Comparison of ENCODE assay signal across 1 cellular context in genomic region chr10:118594392-118595063, GRCh38.
TF ChIP-seq lines count a peak whose summit lies in the region.

No MANE protein-coding gene starts in this region.

TF ChIP-seq in HepG2, 621 proteins besides CTCF, POLR2A, EP300 and RAD21 (continued from another document):
- TF ChIP-seq, protein P1, sequence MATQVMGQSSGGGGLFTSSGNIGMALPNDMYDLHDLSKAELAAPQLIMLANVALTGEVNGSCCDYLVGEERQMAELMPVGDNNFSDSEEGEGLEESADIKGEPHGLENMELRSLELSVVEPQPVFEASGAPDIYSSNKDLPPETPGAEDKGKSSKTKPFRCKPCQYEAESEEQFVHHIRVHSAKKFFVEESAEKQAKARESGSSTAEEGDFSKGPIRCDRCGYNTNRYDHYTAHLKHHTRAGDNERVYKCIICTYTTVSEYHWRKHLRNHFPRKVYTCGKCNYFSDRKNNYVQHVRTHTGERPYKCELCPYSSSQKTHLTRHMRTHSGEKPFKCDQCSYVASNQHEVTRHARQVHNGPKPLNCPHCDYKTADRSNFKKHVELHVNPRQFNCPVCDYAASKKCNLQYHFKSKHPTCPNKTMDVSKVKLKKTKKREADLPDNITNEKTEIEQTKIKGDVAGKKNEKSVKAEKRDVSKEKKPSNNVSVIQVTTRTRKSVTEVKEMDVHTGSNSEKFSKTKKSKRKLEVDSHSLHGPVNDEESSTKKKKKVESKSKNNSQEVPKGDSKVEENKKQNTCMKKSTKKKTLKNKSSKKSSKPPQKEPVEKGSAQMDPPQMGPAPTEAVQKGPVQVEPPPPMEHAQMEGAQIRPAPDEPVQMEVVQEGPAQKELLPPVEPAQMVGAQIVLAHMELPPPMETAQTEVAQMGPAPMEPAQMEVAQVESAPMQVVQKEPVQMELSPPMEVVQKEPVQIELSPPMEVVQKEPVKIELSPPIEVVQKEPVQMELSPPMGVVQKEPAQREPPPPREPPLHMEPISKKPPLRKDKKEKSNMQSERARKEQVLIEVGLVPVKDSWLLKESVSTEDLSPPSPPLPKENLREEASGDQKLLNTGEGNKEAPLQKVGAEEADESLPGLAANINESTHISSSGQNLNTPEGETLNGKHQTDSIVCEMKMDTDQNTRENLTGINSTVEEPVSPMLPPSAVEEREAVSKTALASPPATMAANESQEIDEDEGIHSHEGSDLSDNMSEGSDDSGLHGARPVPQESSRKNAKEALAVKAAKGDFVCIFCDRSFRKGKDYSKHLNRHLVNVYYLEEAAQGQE (IDR thresholded peaks at IDR 0.05; ENCODE audit: borderline replicate concordance in 1 of 2, low read depth in 1 of 2, low read length in 2 of 2) = peak; percentile 59 to 85
- 0 out of 2 replicates have a peak, but pooled peaks have one; percentile 13 for TF ChIP-seq MAFG (CRISPR knock-in tag; IDR thresholded peaks at IDR 0.05)
